Comparison of ENCODE assay signal across 17 cellular contexts in the genomic region with DNA sequence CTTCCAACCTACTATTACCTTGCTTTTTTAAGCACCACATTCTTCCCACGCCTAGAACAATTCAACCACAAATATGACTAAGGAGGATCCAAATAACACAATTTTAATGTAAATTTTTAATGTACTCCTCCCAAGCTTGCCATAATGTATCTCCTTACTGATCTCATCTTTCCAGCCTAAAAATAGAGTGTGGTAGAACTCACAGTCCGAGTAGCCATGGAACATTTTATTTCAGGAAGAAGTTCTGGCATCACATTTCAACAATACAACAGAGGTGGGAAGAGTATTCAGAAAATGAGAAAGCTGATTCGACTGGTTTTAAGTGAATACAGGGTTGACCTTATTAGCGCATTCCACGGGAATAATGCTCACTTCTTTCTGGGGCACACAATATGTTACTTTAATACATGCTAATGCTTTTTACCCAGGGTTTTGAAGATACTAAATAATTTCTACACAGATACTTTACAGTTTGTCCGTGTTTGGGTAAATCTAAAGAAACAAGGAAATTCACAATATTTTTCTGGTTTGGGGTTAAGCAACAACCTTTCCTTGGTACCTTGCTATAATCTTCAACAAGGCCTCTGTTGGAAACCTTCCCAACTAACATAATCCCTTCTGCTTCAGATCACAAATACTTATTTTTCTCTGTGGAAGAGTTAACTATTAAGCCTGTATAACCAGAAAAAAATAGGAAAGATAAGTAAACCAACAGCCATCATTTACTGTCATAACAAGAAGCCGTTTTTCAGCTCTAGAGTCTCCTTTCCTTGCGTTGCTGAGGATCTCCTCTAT.
"Had no signal": no experiment of that assay in that cellular context is flagged by ENCODE, and none has a peak within 500 bp of the region (broad histone marks: within the 10 kb centered on the region; RNA-seq: fewer than 3 reads in every experiment).

No MANE protein-coding gene starts in this region.

- H3K4me1 Mint-ChIP-seq: stimulated activated memory B cell treated with anti-CD40 and anti-IgM and Interleukin-4, amounts not matched to agents 10 μg/mL and 1 μg/mL and 100 μg/mL, for 72 hours had no signal

- H3K27me3 Mint-ChIP-seq: activated CD8-positive, alpha-beta memory T cell treated with anti-CD3 and anti-CD28 coated beads, Interleukin-2, amount 10 ng/mL, durations not matched to agents 7 days and 5 days; activated T-cell treated with anti-CD3 and anti-CD28 coated beads, Interleukin-2, amount 50 U/mL, for 24 hours; stimulated activated memory B cell treated with anti-CD40 and anti-IgM and Interleukin-4, amounts not matched to agents 10 μg/mL and 1 μg/mL and 100 μg/mL, for 72 hours had no signal

- H3K4me3 ChIP-seq: breast epithelium, left lung, neural progenitor cell, right atrium auricular region, tibial nerve had no signal

- ATAC-seq: activated CD8-positive, alpha-beta memory T cell treated with anti-CD3 and anti-CD28 coated beads, Interleukin-2, amount 10 ng/mL, durations not matched to agents 7 days and 5 days; activated naive CD4-positive, alpha-beta T cell treated with anti-CD3 and anti-CD28 coated beads, Interleukin-2, amount 50 U/mL, for 72 hours; foreskin keratinocyte; left lung; stimulated activated memory B cell treated with anti-CD40 and anti-IgM and Interleukin-4, amounts not matched to agents 10 μg/mL and 1 μg/mL and 100 μg/mL, for 72 hours had no signal

- H3K27ac ChIP-seq: breast epithelium, foreskin keratinocyte, left lung, neural progenitor cell had no signal

- H3K9me3 Mint-ChIP-seq: activated naive CD4-positive, alpha-beta T cell treated with anti-CD3 and anti-CD28 coated beads, Interleukin-2, amount 50 U/mL, for 72 hours; activated T-cell treated with anti-CD3 and anti-CD28 coated beads, Interleukin-2, amount 50 U/mL, for 24 hours; neural progenitor cell; stimulated activated memory B cell treated with anti-CD40 and anti-IgM and Interleukin-4, amounts not matched to agents 10 μg/mL and 1 μg/mL and 100 μg/mL, for 72 hours; T-helper 2 cell treated with Interferon-gamma antibody and Interleukin-4, amounts not matched to agents 5 μg/mL and 100 μg/mL, for 36 hours had no signal

- H3K27ac Mint-ChIP-seq: activated CD8-positive, alpha-beta memory T cell treated with anti-CD3 and anti-CD28 coated beads, Interleukin-2, amount 10 ng/mL, durations not matched to agents 7 days and 5 days; activated T-cell treated with anti-CD3 and anti-CD28 coated beads, Interleukin-2, amount 50 U/mL, for 24 hours; neural progenitor cell; stimulated activated memory B cell treated with anti-CD40 and anti-IgM and Interleukin-4, amounts not matched to agents 10 μg/mL and 1 μg/mL and 100 μg/mL, for 72 hours; T-helper 2 cell treated with Interferon-gamma antibody and Interleukin-4, amounts not matched to agents 5 μg/mL and 100 μg/mL, for 36 hours had no signal

- H3K4me2 ChIP-seq: neural progenitor cell had no signal

- H3K4me3 Mint-ChIP-seq: activated CD8-positive, alpha-beta memory T cell treated with anti-CD3 and anti-CD28 coated beads, Interleukin-2, amount 10 ng/mL, durations not matched to agents 7 days and 5 days; activated T-cell treated with anti-CD3 and anti-CD28 coated beads, Interleukin-2, amount 50 U/mL, for 24 hours; neural progenitor cell; stimulated activated memory B cell treated with anti-CD40 and anti-IgM and Interleukin-4, amounts not matched to agents 10 μg/mL and 1 μg/mL and 100 μg/mL, for 72 hours; T-helper 2 cell treated with Interferon-gamma antibody and Interleukin-4, amounts not matched to agents 5 μg/mL and 100 μg/mL, for 36 hours had no signal

- H3K27me3 ChIP-seq: breast epithelium, foreskin keratinocyte, left lung, neural progenitor cell, right atrium auricular region, tibial nerve had no signal

- H3K9me3 ChIP-seq: breast epithelium, left lung, right atrium auricular region, tibial nerve had no signal

- FAIRE-seq: keratinocyte had no signal

- H3K36me3 ChIP-seq: breast epithelium had no signal

- H3K4me1 ChIP-seq: breast epithelium, foreskin keratinocyte, neural progenitor cell had no signal

- DNase-seq: activated CD4-positive, alpha-beta T cell treated with anti-CD3 and anti-CD28 coated beads, Interleukin-2, amount 50 U/mL, for 48 hours; activated CD4-positive, CD25-positive, alpha-beta regulatory T cell treated with anti-CD3 and anti-CD28 coated beads, Interleukin-2, amount 50 U/mL, for 72 hours; activated CD8-positive, alpha-beta memory T cell treated with anti-CD3 and anti-CD28 coated beads, Interleukin-2, amount 10 ng/mL, durations not matched to agents 7 days and 5 days; activated effector memory CD4-positive, alpha-beta T cell treated with anti-CD3 and anti-CD28 coated beads, Interleukin-2, amount 50 U/mL, for 16 hours; activated T-cell treated with anti-CD3 and anti-CD28 coated beads, Interleukin-2, amount 50 U/mL, for 24 hours; amygdala; foreskin keratinocyte; left lung; mesenchymal stem cell had no signal
